Comparison of ENCODE assay signal across 1 cellular context in the genomic region with DNA sequence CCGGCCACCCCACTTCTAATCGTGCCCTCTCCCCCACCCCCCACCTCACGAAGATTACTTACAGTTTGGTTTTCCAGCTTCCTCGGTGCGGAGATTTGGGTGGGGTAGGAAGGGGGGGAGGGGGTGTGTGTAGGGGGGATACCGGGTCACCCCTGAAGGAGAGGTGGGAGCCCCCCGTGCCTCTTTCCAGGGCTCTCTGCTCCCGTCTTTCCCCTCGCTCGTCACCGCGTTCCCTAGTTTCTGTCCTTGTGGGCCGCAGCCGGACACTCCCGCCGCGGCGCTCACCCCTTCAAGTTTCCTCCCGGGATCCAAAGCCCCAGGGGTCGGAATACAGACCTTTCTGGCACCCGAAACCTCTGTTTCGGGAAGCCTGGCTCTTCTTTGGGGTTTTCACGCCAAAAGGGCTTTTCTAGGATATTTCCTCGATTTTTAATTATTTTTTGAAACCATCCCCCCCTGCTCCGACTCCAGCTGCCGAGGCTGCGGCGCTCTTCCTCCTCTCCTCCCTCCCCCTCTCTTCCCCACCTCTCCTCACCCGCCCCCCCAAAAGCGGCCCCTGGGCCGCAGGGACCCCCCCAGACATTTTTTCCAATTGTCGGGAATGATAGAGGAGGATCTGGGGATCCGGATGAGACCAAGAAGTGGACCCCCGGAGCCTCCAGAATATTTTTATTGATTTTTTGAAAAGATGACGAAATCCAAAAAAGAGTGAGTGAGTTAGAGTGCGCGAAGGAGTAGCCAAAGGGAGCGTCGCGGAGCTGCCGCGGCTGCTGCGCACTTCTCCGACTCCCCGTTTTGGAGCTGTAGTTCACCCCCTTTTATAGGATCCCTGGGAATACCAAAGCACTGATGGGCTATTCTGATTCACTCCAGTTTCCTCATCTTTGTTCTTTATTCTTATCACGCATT.
TF ChIP-seq lines count a peak whose summit lies in the region.

No MANE protein-coding gene starts in this region.

TF ChIP-seq in HEK293, 187 proteins besides CTCF, POLR2A, EP300 and RAD21 (continued from another document):
- TF ChIP-seq, protein P1, sequence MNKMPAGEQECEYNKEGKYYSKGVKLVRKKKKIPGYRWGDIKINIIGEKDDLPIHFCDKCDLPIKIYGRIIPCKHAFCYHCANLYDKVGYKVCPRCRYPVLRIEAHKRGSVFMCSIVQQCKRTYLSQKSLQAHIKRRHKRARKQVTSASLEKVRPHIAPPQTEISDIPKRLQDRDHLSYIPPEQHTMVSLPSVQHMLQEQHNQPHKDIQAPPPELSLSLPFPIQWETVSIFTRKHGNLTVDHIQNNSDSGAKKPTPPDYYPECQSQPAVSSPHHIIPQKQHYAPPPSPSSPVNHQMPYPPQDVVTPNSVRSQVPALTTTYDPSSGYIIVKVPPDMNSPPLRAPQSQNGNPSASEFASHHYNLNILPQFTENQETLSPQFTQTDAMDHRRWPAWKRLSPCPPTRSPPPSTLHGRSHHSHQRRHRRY (tag by site-specific recombination; IDR thresholded peaks at IDR 0.05): no peak
- TF ChIP-seq ZNF341 (tag by site-specific recombination; IDR thresholded peaks at IDR 0.05; ENCODE audit: low read depth) (peak; percentile 95), ZNF473 (tag by site-specific recombination; IDR thresholded peaks at IDR 0.05) (no peak), ZNF211 (tag by site-specific recombination; IDR thresholded peaks at IDR 0.05; ENCODE audit: low read depth) (no peak), ZBTB48 (tag by site-specific recombination; IDR thresholded peaks at IDR 0.05) (no peak), ZNF529 (tag by site-specific recombination; IDR thresholded peaks at IDR 0.05; ENCODE audit: insufficient replicate concordance) (no peak), KLF10 (tag by site-specific recombination; IDR thresholded peaks at IDR 0.05) (no peak), ZNF214 (tag by site-specific recombination; IDR thresholded peaks at IDR 0.05; ENCODE audit: borderline replicate concordance) (no peak), SALL2 (tag by site-specific recombination; IDR thresholded peaks at IDR 0.05; ENCODE audit: borderline replicate concordance) (no peak), ZNF394 (tag by site-specific recombination; IDR thresholded peaks at IDR 0.05; ENCODE audit: borderline replicate concordance) (peak; percentile 42; the same call in 1 of the 2 replicates), RBAK (tag by site-specific recombination; IDR thresholded peaks at IDR 0.05) (no peak), ZNF610 (tag by site-specific recombination; IDR thresholded peaks at IDR 0.05; ENCODE audit: borderline replicate concordance) (peak; percentile 39; the same call in 1 of the 2 replicates), ZNF792 (tag by site-specific recombination; IDR thresholded peaks at IDR 0.05) (no peak), ZNF174 (tag by site-specific recombination; IDR thresholded peaks at IDR 0.05) (no peak), ZNF548 (tag by site-specific recombination; IDR thresholded peaks at IDR 0.05) (no peak), ZSCAN16 (tag by site-specific recombination; IDR thresholded peaks at IDR 0.05) (no peak), ZNF658 (tag by site-specific recombination; IDR thresholded peaks at IDR 0.05) (no peak), ZNF248 (tag by site-specific recombination; IDR thresholded peaks at IDR 0.05) (no peak), ZNF747 (tag by site-specific recombination; IDR thresholded peaks at IDR 0.05) (no peak), ZFP3 (tag by site-specific recombination; IDR thresholded peaks at IDR 0.05; ENCODE audit: low read depth) (no peak)
- TF ChIP-seq, protein P2, sequence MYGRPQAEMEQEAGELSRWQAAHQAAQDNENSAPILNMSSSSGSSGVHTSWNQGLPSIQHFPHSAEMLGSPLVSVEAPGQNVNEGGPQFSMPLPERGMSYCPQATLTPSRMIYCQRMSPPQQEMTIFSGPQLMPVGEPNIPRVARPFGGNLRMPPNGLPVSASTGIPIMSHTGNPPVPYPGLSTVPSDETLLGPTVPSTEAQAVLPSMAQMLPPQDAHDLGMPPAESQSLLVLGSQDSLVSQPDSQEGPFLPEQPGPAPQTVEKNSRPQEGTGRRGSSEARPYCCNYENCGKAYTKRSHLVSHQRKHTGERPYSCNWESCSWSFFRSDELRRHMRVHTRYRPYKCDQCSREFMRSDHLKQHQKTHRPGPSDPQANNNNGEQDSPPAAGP (tag by site-specific recombination; IDR thresholded peaks at IDR 0.05): no peak
- TF ChIP-seq, protein P3, sequence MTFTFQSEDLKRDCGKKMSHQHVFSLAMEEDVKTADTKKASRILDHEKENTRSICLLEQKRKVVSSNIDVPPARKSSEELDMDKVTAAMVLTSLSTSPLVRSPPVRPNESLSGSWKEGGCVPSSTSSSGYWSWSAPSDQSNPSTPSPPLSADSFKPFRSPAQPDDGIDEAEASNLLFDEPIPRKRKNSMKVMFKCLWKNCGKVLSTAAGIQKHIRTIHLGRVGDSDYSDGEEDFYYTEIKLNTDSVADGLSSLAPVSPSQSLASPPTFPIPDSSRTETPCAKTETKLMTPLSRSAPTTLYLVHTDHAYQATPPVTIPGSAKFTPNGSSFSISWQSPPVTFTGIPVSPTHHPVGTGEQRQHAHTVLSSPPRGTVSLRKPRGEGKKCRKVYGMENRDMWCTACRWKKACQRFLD (tag by site-specific recombination; IDR thresholded peaks at IDR 0.05): no peak
- TF ChIP-seq, protein P4, sequence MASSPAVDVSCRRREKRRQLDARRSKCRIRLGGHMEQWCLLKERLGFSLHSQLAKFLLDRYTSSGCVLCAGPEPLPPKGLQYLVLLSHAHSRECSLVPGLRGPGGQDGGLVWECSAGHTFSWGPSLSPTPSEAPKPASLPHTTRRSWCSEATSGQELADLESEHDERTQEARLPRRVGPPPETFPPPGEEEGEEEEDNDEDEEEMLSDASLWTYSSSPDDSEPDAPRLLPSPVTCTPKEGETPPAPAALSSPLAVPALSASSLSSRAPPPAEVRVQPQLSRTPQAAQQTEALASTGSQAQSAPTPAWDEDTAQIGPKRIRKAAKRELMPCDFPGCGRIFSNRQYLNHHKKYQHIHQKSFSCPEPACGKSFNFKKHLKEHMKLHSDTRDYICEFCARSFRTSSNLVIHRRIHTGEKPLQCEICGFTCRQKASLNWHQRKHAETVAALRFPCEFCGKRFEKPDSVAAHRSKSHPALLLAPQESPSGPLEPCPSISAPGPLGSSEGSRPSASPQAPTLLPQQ (tag by site-specific recombination; IDR thresholded peaks at IDR 0.05): no peak
- TF ChIP-seq, protein P5, sequence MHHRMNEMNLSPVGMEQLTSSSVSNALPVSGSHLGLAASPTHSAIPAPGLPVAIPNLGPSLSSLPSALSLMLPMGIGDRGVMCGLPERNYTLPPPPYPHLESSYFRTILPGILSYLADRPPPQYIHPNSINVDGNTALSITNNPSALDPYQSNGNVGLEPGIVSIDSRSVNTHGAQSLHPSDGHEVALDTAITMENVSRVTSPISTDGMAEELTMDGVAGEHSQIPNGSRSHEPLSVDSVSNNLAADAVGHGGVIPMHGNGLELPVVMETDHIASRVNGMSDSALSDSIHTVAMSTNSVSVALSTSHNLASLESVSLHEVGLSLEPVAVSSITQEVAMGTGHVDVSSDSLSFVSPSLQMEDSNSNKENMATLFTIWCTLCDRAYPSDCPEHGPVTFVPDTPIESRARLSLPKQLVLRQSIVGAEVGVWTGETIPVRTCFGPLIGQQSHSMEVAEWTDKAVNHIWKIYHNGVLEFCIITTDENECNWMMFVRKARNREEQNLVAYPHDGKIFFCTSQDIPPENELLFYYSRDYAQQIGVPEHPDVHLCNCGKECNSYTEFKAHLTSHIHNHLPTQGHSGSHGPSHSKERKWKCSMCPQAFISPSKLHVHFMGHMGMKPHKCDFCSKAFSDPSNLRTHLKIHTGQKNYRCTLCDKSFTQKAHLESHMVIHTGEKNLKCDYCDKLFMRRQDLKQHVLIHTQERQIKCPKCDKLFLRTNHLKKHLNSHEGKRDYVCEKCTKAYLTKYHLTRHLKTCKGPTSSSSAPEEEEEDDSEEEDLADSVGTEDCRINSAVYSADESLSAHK (tag by site-specific recombination; IDR thresholded peaks at IDR 0.05): no peak
- TF ChIP-seq, protein P6, sequence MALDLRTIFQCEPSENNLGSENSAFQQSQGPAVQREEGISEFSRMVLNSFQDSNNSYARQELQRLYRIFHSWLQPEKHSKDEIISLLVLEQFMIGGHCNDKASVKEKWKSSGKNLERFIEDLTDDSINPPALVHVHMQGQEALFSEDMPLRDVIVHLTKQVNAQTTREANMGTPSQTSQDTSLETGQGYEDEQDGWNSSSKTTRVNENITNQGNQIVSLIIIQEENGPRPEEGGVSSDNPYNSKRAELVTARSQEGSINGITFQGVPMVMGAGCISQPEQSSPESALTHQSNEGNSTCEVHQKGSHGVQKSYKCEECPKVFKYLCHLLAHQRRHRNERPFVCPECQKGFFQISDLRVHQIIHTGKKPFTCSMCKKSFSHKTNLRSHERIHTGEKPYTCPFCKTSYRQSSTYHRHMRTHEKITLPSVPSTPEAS (tag by site-specific recombination; IDR thresholded peaks at IDR 0.05): no peak
- TF ChIP-seq, protein P7, sequence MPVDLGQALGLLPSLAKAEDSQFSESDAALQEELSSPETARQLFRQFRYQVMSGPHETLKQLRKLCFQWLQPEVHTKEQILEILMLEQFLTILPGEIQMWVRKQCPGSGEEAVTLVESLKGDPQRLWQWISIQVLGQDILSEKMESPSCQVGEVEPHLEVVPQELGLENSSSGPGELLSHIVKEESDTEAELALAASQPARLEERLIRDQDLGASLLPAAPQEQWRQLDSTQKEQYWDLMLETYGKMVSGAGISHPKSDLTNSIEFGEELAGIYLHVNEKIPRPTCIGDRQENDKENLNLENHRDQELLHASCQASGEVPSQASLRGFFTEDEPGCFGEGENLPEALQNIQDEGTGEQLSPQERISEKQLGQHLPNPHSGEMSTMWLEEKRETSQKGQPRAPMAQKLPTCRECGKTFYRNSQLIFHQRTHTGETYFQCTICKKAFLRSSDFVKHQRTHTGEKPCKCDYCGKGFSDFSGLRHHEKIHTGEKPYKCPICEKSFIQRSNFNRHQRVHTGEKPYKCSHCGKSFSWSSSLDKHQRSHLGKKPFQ (tag by site-specific recombination; IDR thresholded peaks at IDR 0.05): no peak
